ENCODE assay signal across 8 cellular contexts in the genomic region with DNA sequence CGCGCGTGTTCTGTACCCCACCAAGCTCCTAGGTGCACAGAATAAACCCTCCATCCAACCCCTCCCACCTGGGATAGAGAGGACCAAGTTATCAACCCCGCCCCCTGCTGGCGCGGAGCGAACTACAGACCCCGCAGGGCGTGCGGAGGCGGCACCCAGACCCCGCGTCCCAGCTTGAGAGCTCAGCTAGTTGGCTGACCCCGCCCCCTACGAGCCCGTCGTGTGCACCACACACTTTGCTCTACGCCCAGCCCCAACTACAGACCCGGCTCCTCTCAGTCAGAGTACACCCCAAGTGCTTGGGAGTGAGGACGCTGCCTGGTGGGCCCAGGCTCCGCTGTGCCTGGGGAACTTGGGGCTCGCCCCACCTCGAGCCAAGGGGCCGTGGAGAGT. TPM values are rescaled to one million over a fixed set of nuclear protein-coding genes. Genes with fewer than 3 reads are reported as not detected.
DNase-seq lines count a peak whose midpoint lies in the region; ATAC-seq and TF ChIP-seq lines count a peak whose summit lies in the region.

No MANE protein-coding gene starts in this region.

- H3K36me3 Mint-ChIP-seq in central memory CD8-positive, alpha-beta T cell (ENCODE audit: insufficient read depth) = no peaks in the 10 kb centered on the region

- H3K27ac Mint-ChIP-seq in central memory CD8-positive, alpha-beta T cell (ENCODE audit: low read depth) = no peak overlapping the region

- H3K9me3 Mint-ChIP-seq in central memory CD8-positive, alpha-beta T cell = no peaks in the 10 kb centered on the region

- no peaks in the 10 kb centered on the region for H3K4me1 ChIP-seq in BE2C

- peak overlapping the region; percentile 36 for H3K4me3 Mint-ChIP-seq in central memory CD8-positive, alpha-beta T cell

- ATAC-seq in central memory CD8-positive, alpha-beta T cell (replicated peaks; ENCODE audit: extremely low read depth, poor library complexity, severe bottlenecking) = no peak
- no peak for ATAC-seq in GM18909 (IDR thresholded peaks at IDR 0.05; ENCODE audit: poor library complexity, unreplicated experiment)

- no peak overlapping the region for H3K4me3 ChIP-seq in BE2C (ENCODE audit: low read depth, low read length)
- no peak overlapping the region for H3K4me3 ChIP-seq in Jurkat, Clone E6-1 (ENCODE audit: low read length)

- peaks cover 13% of the 10 kb centered on the region for H3K4me1 Mint-ChIP-seq in central memory CD8-positive, alpha-beta T cell

- H3K9me3 ChIP-seq in BE2C = no peaks in the 10 kb centered on the region; the same call in 1 of the 2 replicates

- H3K27me3 Mint-ChIP-seq in central memory CD8-positive, alpha-beta T cell = peaks cover 67% of the 10 kb centered on the region

- peak; percentile 33 for TF ChIP-seq CTCF in BE2C (IDR thresholded peaks at IDR 0.05; ENCODE audit: low read depth, low read length)

- peaks cover 27% of the 10 kb centered on the region for H3K27me3 ChIP-seq in BE2C

- DNase-seq in BE2C = peak; percentile 53
- peak; percentile 57 for DNase-seq in Jurkat, Clone E6-1 (ENCODE audit: low read depth, low spot score)
- no peak for DNase-seq in central memory CD8-positive, alpha-beta T cell (ENCODE audit: low spot score in 2 of 2)
- peak; percentile 25 for DNase-seq in medulla oblongata (ENCODE audit: extremely low spot score)
- peak; percentile 44 for DNase-seq in ureter (ENCODE audit: low spot score)
- DNase-seq in LoVo (ENCODE audit: low spot score) = no peak
- DNase-seq in GDM1 (lab: John Stamatoyannopoulos, UW) = no peak

- H3K36me3 ChIP-seq in BE2C = no peaks in the 10 kb centered on the region

RNA-seq across cellular contexts. Expression of a gene that starts 1.5 kb away (rescaled TPM):
- polyA plus RNA-seq in BE2C (2012; ENCODE audit: insufficient read depth, insufficient read length, low read depth) = 0.22 TPM
- not detected for polyA plus RNA-seq in Jurkat, Clone E6-1 (2012; ENCODE audit: insufficient read depth, insufficient read length)
- 0.81 TPM for total RNA-seq in ureter

Comparison
In these comparisons a context has a peak if more than half of its experiments do, and no peak if none do; other contexts are left out.
1. DNase-seq: peak in BE2C (single experiment), Jurkat, Clone E6-1 (single experiment), medulla oblongata (single experiment) and ureter (single experiment); none in central memory CD8-positive, alpha-beta T cell (0 of 2), LoVo (single experiment) and GDM1 (single experiment).